28 cellular contexts compared by ENCODE assay signal in the genomic region with DNA sequence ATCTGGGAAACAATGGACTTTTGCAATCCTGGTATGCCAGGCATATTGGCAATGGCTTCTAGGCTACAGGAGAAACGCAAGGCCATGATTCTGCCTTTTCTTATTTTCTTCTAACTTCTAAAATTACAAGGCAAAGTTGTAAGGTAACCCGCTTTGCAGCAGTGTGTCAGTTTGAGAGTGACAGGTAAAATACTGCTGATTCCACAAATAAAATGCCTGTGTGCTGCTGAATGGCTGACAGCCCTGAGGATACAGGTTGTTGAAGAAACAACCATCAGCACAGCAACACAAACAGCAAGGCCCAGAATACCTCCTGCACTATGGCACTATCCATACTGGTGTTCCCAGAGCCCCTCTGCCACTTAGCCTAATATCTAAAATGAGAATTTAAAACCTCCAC. TPM values are rescaled to one million over a fixed set of nuclear protein-coding genes. Genes with fewer than 3 reads are reported as not detected.
"Had no signal": no experiment of that assay in that cellular context is flagged by ENCODE, and none has a peak within 500 bp of the region (broad histone marks: within the 10 kb centered on the region; RNA-seq: fewer than 3 reads in every experiment).

No MANE protein-coding gene starts in this region.

- H3K4me1 ChIP-seq: Peyer's patch, SJCRH30 had no signal

- H3K27me3 ChIP-seq: brain microvascular endothelial cell, cardiac muscle cell, Peyer's patch, SJCRH30 had no signal

- H3K9me3 ChIP-seq: Peyer's patch, SJCRH30, SK-N-SH had no signal

- H3K36me3 Mint-ChIP-seq: activated CD4-positive, alpha-beta memory T cell treated with anti-CD3 and anti-CD28 coated beads for 36 hours; activated naive CD4-positive, alpha-beta T cell treated with anti-CD3 and anti-CD28 coated beads, Interleukin-2, amount 50 U/mL, for 72 hours had no signal

- H3K4me3 Mint-ChIP-seq: activated CD4-positive, alpha-beta memory T cell treated with anti-CD3 and anti-CD28 coated beads for 36 hours; activated CD4-positive, alpha-beta T cell treated with anti-CD3 and anti-CD28 coated beads, Interleukin-2, amount 10 ng/mL, durations not matched to agents 7 days and 5 days; activated naive CD8-positive, alpha-beta T cell treated with anti-CD3 and anti-CD28 coated beads, Interleukin-2, amount 50 U/mL, for 24 hours; activated T-cell treated with anti-CD3 and anti-CD28 coated beads, Interleukin-2, amount 50 U/mL, for 4 hours had no signal

- ATAC-seq: activated naive CD4-positive, alpha-beta T cell treated with anti-CD3 and anti-CD28 coated beads, Interleukin-2, amount 50 U/mL, for 72 hours; activated naive CD8-positive, alpha-beta T cell treated with anti-CD3 and anti-CD28 coated beads, Interleukin-2, amount 50 U/mL, for 24 hours; activated T-cell treated with anti-CD3 and anti-CD28 coated beads, Interleukin-2, amount 50 U/mL, for 4 hours had no signal

- H3K36me3 ChIP-seq: brain microvascular endothelial cell, cardiac muscle cell, Peyer's patch, SJCRH30 had no signal

- H3K27ac ChIP-seq: brain microvascular endothelial cell, cardiac muscle cell, Peyer's patch, RWPE1, SJCRH30, VCaP had no signal

- H3K4me1 Mint-ChIP-seq: activated CD4-positive, alpha-beta T cell treated with anti-CD3 and anti-CD28 coated beads, Interleukin-2, amount 10 ng/mL, durations not matched to agents 7 days and 5 days; activated naive CD8-positive, alpha-beta T cell treated with anti-CD3 and anti-CD28 coated beads, Interleukin-2, amount 50 U/mL, for 24 hours had no signal

- H3K27ac Mint-ChIP-seq: activated CD4-positive, alpha-beta memory T cell treated with anti-CD3 and anti-CD28 coated beads for 36 hours; activated CD4-positive, alpha-beta T cell treated with anti-CD3 and anti-CD28 coated beads, Interleukin-2, amount 10 ng/mL, durations not matched to agents 7 days and 5 days; activated naive CD4-positive, alpha-beta T cell treated with anti-CD3 and anti-CD28 coated beads, Interleukin-2, amount 50 U/mL, for 72 hours; activated naive CD8-positive, alpha-beta T cell treated with anti-CD3 and anti-CD28 coated beads, Interleukin-2, amount 50 U/mL, for 24 hours had no signal

- H3K4me2 ChIP-seq: SK-N-SH had no signal

- H3K9me3 Mint-ChIP-seq: activated CD4-positive, alpha-beta memory T cell treated with anti-CD3 and anti-CD28 coated beads for 36 hours; activated CD4-positive, alpha-beta T cell treated with anti-CD3 and anti-CD28 coated beads, Interleukin-2, amount 10 ng/mL, durations not matched to agents 7 days and 5 days; activated naive CD8-positive, alpha-beta T cell treated with anti-CD3 and anti-CD28 coated beads, Interleukin-2, amount 50 U/mL, for 24 hours; activated T-cell treated with anti-CD3 and anti-CD28 coated beads, Interleukin-2, amount 50 U/mL, for 4 hours had no signal

- H3K4me3 ChIP-seq: cardiac muscle cell, Peyer's patch, SJCRH30 had no signal

- H3K27me3 Mint-ChIP-seq: activated CD4-positive, alpha-beta T cell treated with anti-CD3 and anti-CD28 coated beads, Interleukin-2, amount 10 ng/mL, durations not matched to agents 7 days and 5 days had no signal

- DNase-seq: activated CD4-positive, alpha-beta memory T cell treated with anti-CD3 and anti-CD28 coated beads for 36 hours; activated CD4-positive, alpha-beta T cell treated with anti-CD3 and anti-CD28 coated beads, Interleukin-2, amount 10 ng/mL, durations not matched to agents 7 days and 5 days; activated CD4-positive, CD25-positive, alpha-beta regulatory T cell; activated CD8-positive, alpha-beta memory T cell treated with anti-CD3 and anti-CD28 coated beads for 24 hours; activated effector memory CD4-positive, alpha-beta T cell treated with anti-CD3 and anti-CD28 coated beads, Interleukin-2, amount 50 U/mL, for 16 hours; activated naive CD4-positive, alpha-beta T cell treated with Interleukin-2 at 50 U/mL for 16 hours; activated naive CD8-positive, alpha-beta T cell treated with anti-CD3 and anti-CD28 coated beads, Interleukin-2, amount 50 U/mL, for 24 hours; activated T-cell treated with anti-CD3 and anti-CD28 coated beads, Interleukin-2, amount 50 U/mL, for 4 hours; amniotic stem cell; brain microvascular endothelial cell; Kasumi-1; KBM-7; NCI-H1436; NCI-H1694 treated with DMSO at 0.1 percent for 48 hours; NCI-H2029 treated with DMSO at 0.1 percent for 48 hours; NCI-H446; NCI-H524; NCI-H82; Peyer's patch; Right ventricle myocardium superior; SJCRH30; SK-N-SH; T-helper 1 cell had no signal

RNA-seq across cellular contexts. Expression of a gene that starts 37.1 kb away (rescaled TPM):
- total RNA-seq: activated CD4-positive, alpha-beta memory T cell treated with anti-CD3 and anti-CD28 coated beads for 36 hours; activated CD4-positive, alpha-beta T cell treated with anti-CD3 and anti-CD28 coated beads, Interleukin-2, amount 10 ng/mL, durations not matched to agents 7 days and 5 days; activated T-cell treated with anti-CD3 and anti-CD28 coated beads, Interleukin-2, amount 50 U/mL, for 4 hours; cardiac muscle cell; Peyer's patch; Right ventricle myocardium superior; SJCRH30; T-helper 2 cell treated with Interferon-gamma antibody and Interleukin-4, amounts not matched to agents 100 ng/mL and 5 ng/mL, for 36 hours had no signal
- polyA plus RNA-seq: cardiac muscle cell, SK-N-SH had no signal

RNA-seq across cellular contexts. Expression of a gene that starts 40.2 kb away (rescaled TPM):
- total RNA-seq: activated CD4-positive, alpha-beta memory T cell treated with anti-CD3 and anti-CD28 coated beads for 36 hours; activated CD4-positive, alpha-beta T cell treated with anti-CD3 and anti-CD28 coated beads, Interleukin-2, amount 10 ng/mL, durations not matched to agents 7 days and 5 days; activated naive CD4-positive, alpha-beta T cell treated with anti-CD3 and anti-CD28 coated beads, Interleukin-2, amount 50 U/mL, for 72 hours; activated T-cell treated with anti-CD3 and anti-CD28 coated beads, Interleukin-2, amount 50 U/mL, for 4 hours; cardiac muscle cell; Right ventricle myocardium superior; SJCRH30; T-helper 2 cell treated with Interferon-gamma antibody and Interleukin-4, amounts not matched to agents 100 ng/mL and 5 ng/mL, for 36 hours had no signal
- polyA plus RNA-seq: cardiac muscle cell, SK-N-SH had no signal
